ENCODE assay signal across 1 cellular context in genomic region chr9:129146441-129146933, GRCh38.
TF ChIP-seq lines count a peak whose summit lies in the region.

No MANE protein-coding gene starts in this region.

TF ChIP-seq in IMR-90, 13 proteins besides CTCF, POLR2A, EP300 and RAD21:
- TF ChIP-seq MAZ (IDR thresholded peaks at IDR 0.05; ENCODE audit: borderline replicate concordance, low read depth, low read length) (no peak), CEBPB (IDR thresholded peaks at IDR 0.05; ENCODE audit: low read depth, low read length) (no peak), FOS (IDR thresholded peaks at IDR 0.05; ENCODE audit: low read depth, low read length) (no peak), BHLHE40 (IDR thresholded peaks at IDR 0.05; ENCODE audit: low read depth, low read length) (no peak), MXI1 (IDR thresholded peaks at IDR 0.05; ENCODE audit: borderline replicate concordance, low read depth, low read length) (no peak), SMC3 (IDR thresholded peaks at IDR 0.05; ENCODE audit: low read depth, low read length) (no peak), MAFK (IDR thresholded peaks at IDR 0.05; ENCODE audit: low read depth, low read length) (no peak), NFE2L2 (IDR thresholded peaks at IDR 0.05; ENCODE audit: low read depth, low read length) (no peak), ELK1 (IDR thresholded peaks at IDR 0.05; ENCODE audit: borderline replicate concordance, low read depth, low read length) (no peak), CHD1 (IDR thresholded peaks at IDR 0.05; ENCODE audit: low read depth, low read length) (no peak), RFX5 (IDR thresholded peaks at IDR 0.05; ENCODE audit: low read depth, low read length) (no peak), USF2 (IDR thresholded peaks at IDR 0.05; ENCODE audit: low read depth, low read length) (no peak), RCOR1 (IDR thresholded peaks at IDR 0.05; ENCODE audit: insufficient replicate concordance, low read length) (no peak)
TF ChIP-seq in IMR-90: peak in this region for 0.
